In genomic region chr9:27408523-27408922, GRCh38 we compare ENCODE assay signal across 24 cellular contexts.
A peak's percentile ranks its signal among the peaks of the same experiment; 100 is the strongest.
DNase-seq lines count a peak whose midpoint lies in the region; ATAC-seq, FAIRE-seq and TF ChIP-seq lines count a peak whose summit lies in the region.
"Had no signal": no experiment of that assay in that cellular context is flagged by ENCODE, and none has a peak within 500 bp of the region (broad histone marks: within the 10 kb centered on the region; RNA-seq: fewer than 3 reads in every experiment).

No MANE protein-coding gene starts in this region.

- TF ChIP-seq EP300 in A549 (IDR thresholded peaks at IDR 0.05): no peak

- CTCF ChIA-PET in A549 (lab: Yijun Ruan, JAX): interaction anchor here (0.7 to 2.6 kb wide), 8 partner anchors 8 to 122 kb away, joined by 3 to 15 read pairs (median 4); partner anchors contain the start of gene MOB3B

- H3K4me3 Mint-ChIP-seq in HFFc6: peak overlapping the region; percentile 78; the same call in 1 of the 2 replicates
- H3K4me3 Mint-ChIP-seq: activated T-cell treated with anti-CD3 and anti-CD28 coated beads, Interleukin-2, amount 50 U/mL, for 4 hours; naive thymus-derived CD4-positive, alpha-beta T cell; T-helper 17 cell had no signal

- H3K4me3 ChIP-seq in A549 (no peak overlapping the region), keratinocyte (ENCODE audit: control insufficient read depth in 2 of 3, extremely low read depth in 1 of 3, insufficient read depth in 2 of 3, low read depth in 1 of 3, low read length in 3 of 3) (peak overlapping the region in 1 of 3 experiments; percentile 27)
- H3K4me3 ChIP-seq: BLaER1, breast epithelium, colonic mucosa, MG63 had no signal

- TF ChIP-seq RAD21 in A549 (conservative IDR thresholded peaks at IDR 0.05 in 1 of 2, IDR thresholded peaks at IDR 0.05 in 1 of 2): peak in 1 of 2 experiments; percentile 17; a peak in 1 of 5 replicates

- peak overlapping the region; percentile 12; the same call in 1 of the 2 replicates for H3K27ac Mint-ChIP-seq in HFFc6
- H3K27ac Mint-ChIP-seq: naive thymus-derived CD4-positive, alpha-beta T cell; T-helper 17 cell had no signal

- POLR2A ChIA-PET in A549 (lab: Yijun Ruan, JAX): interaction anchor here (1.6 kb wide), 1 partner anchor 121 kb away, joined by 3 read pairs; the partner anchor contains the start of gene MOB3B

- no peaks in the 10 kb centered on the region for H4K20me1 ChIP-seq in keratinocyte (ENCODE audit: control insufficient read depth, extremely low read depth, insufficient read depth, low read length)
- H4K20me1 ChIP-seq: BLaER1 had no signal

- 29% methylated on average over 2 of the region's 2 CpGs for WGBS in A549 (ENCODE audit: missing lambda C conversion rate)

- H3K9me3 Mint-ChIP-seq in HFFc6: no peaks in the 10 kb centered on the region
- H3K9me3 Mint-ChIP-seq: activated T-cell treated with anti-CD3 and anti-CD28 coated beads, Interleukin-2, amount 50 U/mL, for 4 hours; type B pancreatic cell had no signal

- no peaks in the 10 kb centered on the region for H3K9me1 ChIP-seq in keratinocyte (ENCODE audit: control insufficient read depth, extremely low read depth, insufficient read depth, low read length)

- H2AFZ ChIP-seq in keratinocyte (ENCODE audit: control insufficient read depth, low read length): no peak overlapping the region

- peaks cover 26% of the 10 kb centered on the region for H3K4me1 Mint-ChIP-seq in HFFc6 (ENCODE audit: low read depth)

- H3K4me2 ChIP-seq in A549 (peak overlapping the region; percentile 49), keratinocyte (ENCODE audit: control insufficient read depth, extremely low read depth, insufficient read depth, low read depth, low read length) (peak overlapping the region; percentile 68)
- H3K4me2 ChIP-seq: BLaER1 had no signal

- H3K27me3 ChIP-seq in keratinocyte (ENCODE audit: control insufficient read depth, extremely low read depth, insufficient read depth, low read length): no peaks in the 10 kb centered on the region
- H3K27me3 ChIP-seq: BLaER1, breast epithelium, colonic mucosa, MG63 had no signal

- FAIRE-seq in A549 (lab: Jason Lieb, UNC) (no peak), keratinocyte (lab: Jason Lieb, UNC) (no peak)

- no peaks in the 10 kb centered on the region for H3K36me3 Mint-ChIP-seq in HFFc6 (ENCODE audit: low read depth)

- H3K9ac ChIP-seq in keratinocyte (ENCODE audit: control insufficient read depth, extremely low read depth, insufficient read depth, low read length): no peak overlapping the region
- H3K9ac ChIP-seq: BLaER1 had no signal

- H3K4me1 ChIP-seq in A549 (peaks cover 29% of the 10 kb centered on the region), keratinocyte (ENCODE audit: control insufficient read depth, extremely low read depth, insufficient read depth, low read length) (peaks cover 33% of the 10 kb centered on the region)
- H3K4me1 ChIP-seq: breast epithelium, colonic mucosa had no signal

- dilution Hi-C loops in keratinocyte (cut with MboI; ENCODE audit: extremely low pct_ligation_motif_present, low sequenced_read_pairs): no loop called here

- ATAC-seq in A549 (peak; percentile 84 to 89), GM19397 (IDR thresholded peaks at IDR 0.05; ENCODE audit: unreplicated experiment) (no peak), HG02610 (IDR thresholded peaks at IDR 0.05; ENCODE audit: unreplicated experiment) (no peak)
- ATAC-seq: activated T-cell treated with anti-CD3 and anti-CD28 coated beads, Interleukin-2, amount 50 U/mL, for 4 hours; left cardiac atrium; naive thymus-derived CD4-positive, alpha-beta T cell; T-helper 17 cell had no signal

- no peaks in the 10 kb centered on the region for H3K36me3 ChIP-seq in keratinocyte (ENCODE audit: control insufficient read depth in 2 of 2, extremely low read depth in 1 of 2, insufficient read depth in 2 of 2, low read length in 2 of 2)
- H3K36me3 ChIP-seq: BLaER1, breast epithelium, colonic mucosa, MG63 had no signal

- H3K79me2 ChIP-seq in keratinocyte (ENCODE audit: control insufficient read depth, insufficient read depth, low read length): peaks cover 64% of the 10 kb centered on the region

- peak overlapping the region; percentile 60 to 81 for H3K27ac ChIP-seq in A549
- peak overlapping the region; percentile 42 for H3K27ac ChIP-seq in caudate nucleus (ENCODE audit: low read depth, low read length)
- peak overlapping the region; percentile 21 for H3K27ac ChIP-seq in keratinocyte (ENCODE audit: control insufficient read depth, insufficient read depth, low read length)
- H3K27ac ChIP-seq: BLaER1 had no signal

- peak in 1 of 2 experiments; percentile 36 for DNase-seq in A549 (ENCODE audit: low read depth in 1 of 2, low spot score in 1 of 2)
- DNase-seq in HFFc6: no peak
- DNase-seq in caudate nucleus (lab: John Stamatoyannopoulos, UW): no peak
- no peak for DNase-seq in keratinocyte (ENCODE audit: low read depth, low spot score)
- DNase-seq in NCI-H526 (lab: John Stamatoyannopoulos, UW): no peak
- no peak for DNase-seq in AG08395 (ENCODE audit: low spot score)
- DNase-seq: activated CD4-positive, alpha-beta T cell treated with anti-CD3 and anti-CD28 coated beads for 4 hours; activated naive CD4-positive, alpha-beta T cell; activated T-cell treated with anti-CD3 and anti-CD28 coated beads, Interleukin-2, amount 50 U/mL, for 4 hours; Calu3; colonic mucosa; glutamatergic neuron; left cardiac atrium; naive thymus-derived CD4-positive, alpha-beta T cell; NCI-H1417; NCI-H2107; NCI-H510A treated with DMSO at 0.1 percent for 48 hours; T-helper 17 cell had no signal

- H3K27me3 Mint-ChIP-seq in HFFc6 (ENCODE audit: insufficient read depth): no peaks in the 10 kb centered on the region; the same call in 1 of the 2 replicates
- H3K27me3 Mint-ChIP-seq: type B pancreatic cell had no signal

- no peaks in the 10 kb centered on the region for H3K9me3 ChIP-seq in A549
- H3K9me3 ChIP-seq in keratinocyte (ENCODE audit: control insufficient read depth, low read depth, low read length): no peaks in the 10 kb centered on the region
- H3K9me3 ChIP-seq: breast epithelium, colonic mucosa, MG63 had no signal

- TF ChIP-seq CTCF in A549 (IDR thresholded peaks at IDR 0.05): no peak
- TF ChIP-seq CTCF in HFFc6 (IDR thresholded peaks at IDR 0.05): no peak; the same call in 1 of the 2 replicates
- TF ChIP-seq CTCF in keratinocyte (optimal IDR thresholded peaks at IDR 0.05 in 1 of 3, IDR thresholded peaks at IDR 0.05 in 1 of 3, conservative IDR thresholded peaks at IDR 0.05 in 1 of 3; ENCODE audit: extremely low read depth in 1 of 3, insufficient read depth in 2 of 3, low read length in 3 of 3): no peak

- no peak for TF ChIP-seq POLR2A in A549 (IDR thresholded peaks at IDR 0.05; ENCODE audit: low read length)

TF ChIP-seq in A549, 52 proteins besides CTCF, POLR2A, EP300 and RAD21:
- TF ChIP-seq NR3C1 (IDR thresholded peaks at IDR 0.05) (no peak), NFE2L2 (conservative IDR thresholded peaks at IDR 0.05; ENCODE audit: low read length) (no peak), HOXA7 (CRISPR knock-in tag; IDR thresholded peaks at IDR 0.05) (no peak), EHF (CRISPR knock-in tag; IDR thresholded peaks at IDR 0.05) (no peak), HOXB13 (CRISPR knock-in tag; IDR thresholded peaks at IDR 0.05; ENCODE audit: low read depth) (no peak), POLR2AphosphoS2 (conservative IDR thresholded peaks at IDR 0.05; ENCODE audit: low read length) (no peak), HES2 (IDR thresholded peaks at IDR 0.05) (no peak), ATOH8 (CRISPR knock-in tag; IDR thresholded peaks at IDR 0.05; ENCODE audit: low read depth) (no peak)

Comparison
In these comparisons a context has a peak if more than half of its experiments do, and no peak if none do; other contexts are left out.
1. ATAC-seq: peak in A549 (2 of 2); none in GM19397 (single experiment) and HG02610 (single experiment).
2. Peak in every context shown above with its lines, with median percentiles within 50 percentile points of each other: H3K27ac ChIP-seq.